8 cellular contexts compared by ENCODE assay signal in genomic region chr17:50872710-50873424, GRCh38. TPM values are rescaled to one million over a fixed set of nuclear protein-coding genes. Genes with fewer than 3 reads are reported as not detected.
DNase-seq lines count a peak whose midpoint lies in the region; ATAC-seq and TF ChIP-seq lines count a peak whose summit lies in the region.

No MANE protein-coding gene starts in this region.

- H3K9ac ChIP-seq in adipocyte (ENCODE audit: low read length), result no peak overlapping the region

- no peak overlapping the region for H3K4me3 ChIP-seq in BE2C (ENCODE audit: low read depth, low read length)
- no peak overlapping the region for H3K4me3 ChIP-seq in adipocyte (ENCODE audit: low read length)

- DNase-seq in BE2C (peak; percentile 65), RPMI7951 (ENCODE audit: low read depth) (peak; percentile 74), adipocyte (ENCODE audit: low read depth) (peak; percentile 39), myocyte (ENCODE audit: low read depth) (peak; percentile 62), putamen (ENCODE audit: low spot score) (no peak), foreskin melanocyte (no peak)

- ATAC-seq in HG02885 (IDR thresholded peaks at IDR 0.05; ENCODE audit: poor library complexity, unreplicated experiment) (no peak), GM19397 (IDR thresholded peaks at IDR 0.05; ENCODE audit: unreplicated experiment) (no peak)

- H3K36me3 ChIP-seq in BE2C (no peaks in the 10 kb centered on the region), adipocyte (ENCODE audit: control insufficient read depth, insufficient read depth, low read length, severe bottlenecking) (no peaks in the 10 kb centered on the region)

- H3K4me1 ChIP-seq in BE2C, result peaks cover 15% of the 10 kb centered on the region; the same call in 1 of the 2 replicates
- H3K4me1 ChIP-seq in adipocyte (ENCODE audit: control insufficient read depth, insufficient read depth, low read length), result peaks cover 19% of the 10 kb centered on the region

- TF ChIP-seq CTCF in BE2C (IDR thresholded peaks at IDR 0.05; ENCODE audit: low read depth, low read length), result no peak

- H3K9me3 ChIP-seq in BE2C (no peaks in the 10 kb centered on the region), adipocyte (ENCODE audit: control insufficient read depth, low read length) (no peaks in the 10 kb centered on the region)

- H3K27me3 ChIP-seq in BE2C (no peaks in the 10 kb centered on the region), adipocyte (replicated peaks; ENCODE audit: control insufficient read depth, insufficient read depth, low read length) (no peaks in the 10 kb centered on the region)

RNA-seq across cellular contexts. Expression of gene TOB1, which starts 6.7 kb away (rescaled TPM):
- polyA plus RNA-seq in BE2C (2012; ENCODE audit: insufficient read depth, insufficient read length, low read depth), result 55.7 TPM
- 4.3 and 10.7 TPM in 2 replicates for total RNA-seq in RPMI7951 (2014; rRNA removed; shearing (Covaris generic))
- total RNA-seq in myocyte, result 23.9 and 26.3 TPM in 2 replicates
- 32.4 TPM for polyA plus RNA-seq in myocyte (2012)

RNA-seq across cellular contexts. Expression of gene WFIKKN2, which starts 37.5 kb away (rescaled TPM):
- polyA plus RNA-seq in BE2C (2012; ENCODE audit: insufficient read depth, insufficient read length, low read depth), result 0.32 TPM
- not detected in 2 replicates for total RNA-seq in RPMI7951 (2014; rRNA removed; shearing (Covaris generic))
- total RNA-seq in myocyte, result 0.26 and 0.43 TPM in 2 replicates
- 0.32 TPM for polyA plus RNA-seq in myocyte (2012)

Comparison
In these comparisons a context has a peak if more than half of its experiments do, and no peak if none do; other contexts are left out.
1. DNase-seq: peak in BE2C (single experiment), RPMI7951 (single experiment), adipocyte (single experiment) and myocyte (single experiment); none in putamen (single experiment) and foreskin melanocyte (single experiment).